ENCODE assay signal across 8 cellular contexts in the genomic region with DNA sequence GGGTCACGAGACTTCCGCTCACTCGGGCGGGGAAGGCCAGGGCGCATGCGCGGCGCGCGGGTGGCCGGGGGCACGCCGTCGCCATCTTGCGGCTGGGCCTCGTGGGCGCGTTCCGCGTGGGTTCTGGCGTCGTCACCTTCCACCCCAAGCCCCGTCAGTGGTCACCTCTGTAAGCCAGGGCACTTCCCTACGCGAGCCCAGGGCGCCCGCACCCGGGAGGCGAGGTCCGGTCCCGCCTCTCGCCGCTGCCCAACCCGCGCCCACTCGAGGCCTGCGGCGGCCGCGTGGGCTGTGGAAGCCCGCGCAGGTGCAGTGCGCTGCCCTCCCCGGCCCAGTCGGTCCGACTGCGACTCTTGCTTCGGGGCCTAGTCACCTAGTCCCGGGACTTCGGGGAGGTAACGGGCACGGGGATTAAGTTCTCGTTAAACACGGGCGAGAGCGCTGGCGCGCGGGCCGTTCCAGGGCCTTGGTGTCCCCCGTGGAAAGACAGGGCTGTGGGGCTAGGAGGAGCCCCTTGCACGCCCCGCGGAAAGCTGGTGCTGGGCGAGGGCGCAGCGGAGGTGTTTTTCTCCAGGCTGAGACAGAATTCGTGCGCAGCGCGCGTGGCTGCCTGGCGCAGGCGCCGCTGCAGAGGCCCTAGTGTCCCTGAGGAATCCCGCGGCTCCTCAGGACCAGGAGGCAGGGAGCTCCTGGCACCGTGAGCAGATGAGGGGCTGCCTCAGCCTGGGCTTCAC. TPM values are rescaled to one million over a fixed set of nuclear protein-coding genes. Genes with fewer than 3 reads are reported as not detected.
DNase-seq lines count a peak whose midpoint lies in the region; ATAC-seq, FAIRE-seq and TF ChIP-seq lines count a peak whose summit lies in the region.

No MANE protein-coding gene starts in this region.

- H3K27ac Mint-ChIP-seq in activated CD4-positive, alpha-beta T cell treated with anti-CD3 and anti-CD28 coated beads, Interleukin-2, amount 10 ng/mL, durations not matched to agents 7 days and 5 days = peak overlapping the region; percentile 97

- H3K36me3 ChIP-seq in HepG2 (replicated peaks in 1 of 2; ENCODE audit: control insufficient read depth in 1 of 2, insufficient read depth in 2 of 2, low read length in 2 of 2) = peaks cover 11 to 18% of the 10 kb centered on the region in 2 experiments

- in situ Hi-C loops in HepG2 (cut with HindIII; ENCODE audit: extremely low pct_ligation_motif_present, low pct_unique_long_range_greater_than_20kb) = no loop called here

- intact Hi-C loops in HepG2 (cut with micrococcal nuclease; ENCODE audit: unreplicated experiment) = loop anchor here (2.0 to 5.0 kb wide), 2 partner anchors 21 to 41 kb away; a partner anchor contains a TSS

- H3K4me1 Mint-ChIP-seq in activated CD4-positive, alpha-beta T cell treated with anti-CD3 and anti-CD28 coated beads, Interleukin-2, amount 10 ng/mL, durations not matched to agents 7 days and 5 days = peaks cover 43% of the 10 kb centered on the region

- no peaks in the 10 kb centered on the region for H3K9me3 ChIP-seq in HepG2 (ENCODE audit: low read length)

- no peak; a peak in 1 of 4 replicates for TF ChIP-seq EP300 in HepG2 (IDR thresholded peaks at IDR 0.05; ENCODE audit: low read depth in 2 of 2, low read length in 2 of 2)
- peak; percentile 78 for TF ChIP-seq EP300 in HepG2 (CRISPR knock-in tag; IDR thresholded peaks at IDR 0.05; ENCODE audit: borderline replicate concordance)

- TF ChIP-seq RAD21 in HepG2 (CRISPR knock-in tag; IDR thresholded peaks at IDR 0.05) = peak; percentile 81

- peaks cover 29% of the 10 kb centered on the region; the same call in 1 of the 2 replicates for H4K20me1 ChIP-seq in HepG2 (ENCODE audit: insufficient read depth, low read length)

- peak; percentile 48 for ATAC-seq in HG03039 (IDR thresholded peaks at IDR 0.05; ENCODE audit: unreplicated experiment)
- no peak; the same call in 2 of the 3 replicates for ATAC-seq in HepG2

- 10% methylated on average over 2 of the region's 78 CpGs for WGBS in HepG2 (ENCODE audit: low lambda C conversion rate)

- peak; percentile 74 for TF ChIP-seq CTCF in HepG2 (CRISPR knock-in tag; IDR thresholded peaks at IDR 0.05)

- H3K27me3 Mint-ChIP-seq in activated CD4-positive, alpha-beta T cell treated with anti-CD3 and anti-CD28 coated beads, Interleukin-2, amount 10 ng/mL, durations not matched to agents 7 days and 5 days = no peaks in the 10 kb centered on the region

- H3K4me3 Mint-ChIP-seq in activated CD4-positive, alpha-beta T cell treated with anti-CD3 and anti-CD28 coated beads, Interleukin-2, amount 10 ng/mL, durations not matched to agents 7 days and 5 days = peak overlapping the region; percentile 86

- peak in 1 of 2 experiments; percentile 58; a peak in 2 of 4 replicates for TF ChIP-seq POLR2A in HepG2 (IDR thresholded peaks at IDR 0.05; ENCODE audit: insufficient read depth in 1 of 2, low read depth in 2 of 2, low read length in 2 of 2)

- no peaks in the 10 kb centered on the region for H3K9me3 Mint-ChIP-seq in activated CD4-positive, alpha-beta T cell treated with anti-CD3 and anti-CD28 coated beads, Interleukin-2, amount 10 ng/mL, durations not matched to agents 7 days and 5 days

- peaks cover 53% of the 10 kb centered on the region for H3K4me1 ChIP-seq in HepG2 (ENCODE audit: insufficient read depth, low read length)

- peak overlapping the region; percentile 98 for H3K27ac ChIP-seq in HepG2 (ENCODE audit: extremely low read length, insufficient read depth, low read length)

- no peak for FAIRE-seq in HepG2 (lab: Jason Lieb, UNC)

- CTCF ChIA-PET in activated CD4-positive, alpha-beta T cell treated with anti-CD3 and anti-CD28 coated beads, Interleukin-2, amount 10 ng/mL, durations not matched to agents 7 days and 5 days (lab: Charles Lee) = interaction anchor here (0.5 to 2.7 kb wide), 3 partner anchors 10 to 203 kb away, joined by 3 to 11 read pairs (median 6); a partner anchor contains a TSS
- CTCF ChIA-PET in HepG2 (lab: Yijun Ruan, JAX; ENCODE audit: low intra/inter-chr PET ratio, low total read pairs) = no interaction called here

- DNase-seq in DMS79 treated with DMSO at 0.1 percent for 48 hours (lab: John Stamatoyannopoulos, UW) = peak; percentile 38
- no peak for DNase-seq in DMS79 (lab: John Stamatoyannopoulos, UW)
- peak; percentile 92 for DNase-seq in NCI-H345 treated with DMSO at 0.1 percent for 48 hours (lab: John Stamatoyannopoulos, UW; ENCODE audit: unreplicated experiment)
- DNase-seq in activated CD4-positive, alpha-beta T cell treated with anti-CD3 and anti-CD28 coated beads, Interleukin-2, amount 10 ng/mL, durations not matched to agents 7 days and 5 days = peak; percentile 95
- DNase-seq in dedifferentiated amniotic fluid mesenchymal stem cell (ENCODE audit: extremely low spot score) = peak; percentile 81
- peak; percentile 86 for DNase-seq in HepG2 (ENCODE audit: low spot score)
- DNase-seq in stimulated activated CD4-positive, alpha-beta T cell treated with anti-CD3 and anti-CD28 coated beads, Interleukin-4, amount 100 ng/mL, for 1 hour = peak; percentile 96

- H3K4me2 ChIP-seq in HepG2 (ENCODE audit: low read depth, low read length) = peak overlapping the region; percentile 94

- peaks cover 24% of the 10 kb centered on the region for H3K79me2 ChIP-seq in HepG2 (ENCODE audit: insufficient read depth, low read length)

- POLR2A ChIA-PET in activated CD4-positive, alpha-beta T cell treated with anti-CD3 and anti-CD28 coated beads, Interleukin-2, amount 10 ng/mL, durations not matched to agents 7 days and 5 days (lab: Charles Lee) = no interaction called here
- POLR2A ChIA-PET in HepG2 (lab: Yijun Ruan, JAX) = interaction anchor here (0.9 to 4.3 kb wide), 14 partner anchors 9 to 231 kb away, joined by 3 to 26 read pairs (median 8); a partner anchor contains a TSS

- no peaks in the 10 kb centered on the region for H3K27me3 ChIP-seq in HepG2 (ENCODE audit: control insufficient read depth in 1 of 2, insufficient read depth in 2 of 2, low read length in 2 of 2)

- no peak overlapping the region for H2AFZ ChIP-seq in HepG2 (ENCODE audit: low read length)

- BruUV-seq in HepG2 (replicated peaks; lab: Mats Ljungman, UMichigan) = TSS peak; percentile 85

- peak overlapping the region; percentile 65 to 92 (median 90) for H3K4me3 ChIP-seq in HepG2 (replicated peaks in 1 of 3; ENCODE audit: insufficient read depth in 1 of 3, low read depth in 2 of 3, low read length in 3 of 3)

- H3K36me3 Mint-ChIP-seq in activated CD4-positive, alpha-beta T cell treated with anti-CD3 and anti-CD28 coated beads, Interleukin-2, amount 10 ng/mL, durations not matched to agents 7 days and 5 days (ENCODE audit: low read depth) = peaks cover 25% of the 10 kb centered on the region

- peak overlapping the region; percentile 100 for H3K9ac ChIP-seq in HepG2 (ENCODE audit: insufficient read depth, low read depth, low read length)

RNA-seq across cellular contexts. Expression of a gene that starts 0.4 kb away (rescaled TPM):
- 100 to 1,000 TPM; 654 to 714 TPM for total RNA-seq in activated CD4-positive, alpha-beta T cell treated with anti-CD3 and anti-CD28 coated beads, Interleukin-2, amount 10 ng/mL, durations not matched to agents 7 days and 5 days
- 64.0 and 120 TPM in 2 replicates for total RNA-seq in HepG2 (2016; rRNA removed; fragmentation: Illumina TruSeq; extraction: Trizol)
- total RNA-seq in HepG2 (2016; cell fraction: cytosol; rRNA removed; fragmentation: Illumina TruSeq; extraction: Trizol; ENCODE audit: low read depth) = 25.7 and 26.7 TPM in 2 replicates
- 73.7 and 111 TPM in 2 replicates for total RNA-seq in HepG2 (2016; cell fraction: insoluble cytoplasmic fraction; rRNA removed; fragmentation: Illumina TruSeq; extraction: Trizol)
- total RNA-seq in HepG2 (2016; cell fraction: membrane; rRNA removed; fragmentation: Illumina TruSeq; extraction: Trizol) = 68.1 and 73.5 TPM in 2 replicates
- 66.3 and 84.1 TPM in 2 replicates for total RNA-seq in HepG2 (2016; cell fraction: nucleus; rRNA removed; fragmentation: Illumina TruSeq; extraction: Trizol)
- polyA plus RNA-seq in HepG2 (2011; rRNA removed) = 40.0 and 52.1 TPM in 2 replicates
- 61.3 and 96.2 TPM in 2 replicates for polyA plus RNA-seq in HepG2 (2011; cell fraction: cytosol; rRNA removed)
- polyA plus RNA-seq in HepG2 (2011; cell fraction: nucleus; rRNA removed) = 174 and 191 TPM in 2 replicates
- polyA plus RNA-seq in HepG2 (2012) = 159 and 169 TPM in 2 replicates
- 89.7 and 102 TPM in 2 replicates for polyA plus RNA-seq in HepG2 (2016; cell fraction: cytosol; fragmentation: Illumina TruSeq; extraction: Trizol; ENCODE audit: low read depth)
- polyA plus RNA-seq in HepG2 (2016; cell fraction: insoluble cytoplasmic fraction; fragmentation: Illumina TruSeq; extraction: Trizol; ENCODE audit: low read depth) = 221 and 287 TPM in 2 replicates
- polyA plus RNA-seq in HepG2 (2016; cell fraction: membrane; fragmentation: Illumina TruSeq; extraction: Trizol; ENCODE audit: low read depth) = 171 and 188 TPM in 2 replicates
- 248 and 249 TPM in 2 replicates for polyA plus RNA-seq in HepG2 (2016; cell fraction: nucleus; fragmentation: Illumina TruSeq; extraction: Trizol; ENCODE audit: insufficient read depth, low read depth)
- polyA minus RNA-seq in HepG2 (2011; rRNA and poly(A)+ RNA removed; ENCODE audit: low replicate concordance) = 35.7 and 46.7 TPM in 2 replicates
- polyA minus RNA-seq in HepG2 (2011; cell fraction: cytosol; rRNA and poly(A)+ RNA removed) = 54.0 and 54.8 TPM in 2 replicates
- 52.7 and 57.6 TPM in 2 replicates for polyA minus RNA-seq in HepG2 (2011; cell fraction: nucleus; rRNA and poly(A)+ RNA removed)

RNA-seq across cellular contexts. Expression of a gene that starts 11.2 kb away (rescaled TPM):
- total RNA-seq in activated CD4-positive, alpha-beta T cell treated with anti-CD3 and anti-CD28 coated beads, Interleukin-2, amount 10 ng/mL, durations not matched to agents 7 days and 5 days = 100 to 1,000 TPM; 420 to 499 TPM
- total RNA-seq in HepG2 (2016; rRNA removed; fragmentation: Illumina TruSeq; extraction: Trizol) = 337 and 782 TPM in 2 replicates
- 162 and 167 TPM in 2 replicates for total RNA-seq in HepG2 (2016; cell fraction: cytosol; rRNA removed; fragmentation: Illumina TruSeq; extraction: Trizol; ENCODE audit: low read depth)
- 282 and 813 TPM in 2 replicates for total RNA-seq in HepG2 (2016; cell fraction: insoluble cytoplasmic fraction; rRNA removed; fragmentation: Illumina TruSeq; extraction: Trizol)
- total RNA-seq in HepG2 (2016; cell fraction: membrane; rRNA removed; fragmentation: Illumina TruSeq; extraction: Trizol) = 299 and 300 TPM in 2 replicates
- 801 and 884 TPM in 2 replicates for total RNA-seq in HepG2 (2016; cell fraction: nucleus; rRNA removed; fragmentation: Illumina TruSeq; extraction: Trizol)
- 181 and 185 TPM in 2 replicates for polyA plus RNA-seq in HepG2 (2011; rRNA removed)
- polyA plus RNA-seq in HepG2 (2011; cell fraction: cytosol; rRNA removed) = 150 and 176 TPM in 2 replicates
- polyA plus RNA-seq in HepG2 (2011; cell fraction: nucleus; rRNA removed) = 517 and 557 TPM in 2 replicates
- 1,462 and 1,524 TPM in 2 replicates for polyA plus RNA-seq in HepG2 (2012)
- 236 TPM in 2 replicates for polyA plus RNA-seq in HepG2 (2016; cell fraction: cytosol; fragmentation: Illumina TruSeq; extraction: Trizol; ENCODE audit: low read depth)
- polyA plus RNA-seq in HepG2 (2016; cell fraction: insoluble cytoplasmic fraction; fragmentation: Illumina TruSeq; extraction: Trizol; ENCODE audit: low read depth) = 494 and 566 TPM in 2 replicates
- polyA plus RNA-seq in HepG2 (2016; cell fraction: membrane; fragmentation: Illumina TruSeq; extraction: Trizol; ENCODE audit: low read depth) = 378 and 399 TPM in 2 replicates
- polyA plus RNA-seq in HepG2 (2016; cell fraction: nucleus; fragmentation: Illumina TruSeq; extraction: Trizol; ENCODE audit: insufficient read depth, low read depth) = 2,290 and 2,428 TPM in 2 replicates
- 90.8 and 213 TPM in 2 replicates for polyA minus RNA-seq in HepG2 (2011; rRNA and poly(A)+ RNA removed; ENCODE audit: low replicate concordance)
- polyA minus RNA-seq in HepG2 (2011; cell fraction: cytosol; rRNA and poly(A)+ RNA removed) = 303 and 378 TPM in 2 replicates
- 250 and 278 TPM in 2 replicates for polyA minus RNA-seq in HepG2 (2011; cell fraction: nucleus; rRNA and poly(A)+ RNA removed)

RNA-seq across cellular contexts. Expression of a gene that starts 19.8 kb away (rescaled TPM):
- total RNA-seq in activated CD4-positive, alpha-beta T cell treated with anti-CD3 and anti-CD28 coated beads, Interleukin-2, amount 10 ng/mL, durations not matched to agents 7 days and 5 days = 100 to 1,000 TPM; 197 to 221 TPM
- total RNA-seq in HepG2 (2016; rRNA removed; fragmentation: Illumina TruSeq; extraction: Trizol) = 264 and 269 TPM in 2 replicates
- total RNA-seq in HepG2 (2016; cell fraction: cytosol; rRNA removed; fragmentation: Illumina TruSeq; extraction: Trizol; ENCODE audit: low read depth) = 86.2 and 89.3 TPM in 2 replicates
- total RNA-seq in HepG2 (2016; cell fraction: insoluble cytoplasmic fraction; rRNA removed; fragmentation: Illumina TruSeq; extraction: Trizol) = 272 and 275 TPM in 2 replicates
- 108 and 110 TPM in 2 replicates for total RNA-seq in HepG2 (2016; cell fraction: membrane; rRNA removed; fragmentation: Illumina TruSeq; extraction: Trizol)
- total RNA-seq in HepG2 (2016; cell fraction: nucleus; rRNA removed; fragmentation: Illumina TruSeq; extraction: Trizol) = 101 and 105 TPM in 2 replicates
- polyA plus RNA-seq in HepG2 (2011; rRNA removed) = 58.4 and 59.8 TPM in 2 replicates
- polyA plus RNA-seq in HepG2 (2011; cell fraction: cytosol; rRNA removed) = 45.3 and 72.1 TPM in 2 replicates
- polyA plus RNA-seq in HepG2 (2011; cell fraction: nucleus; rRNA removed) = 54.3 and 67.4 TPM in 2 replicates
- polyA plus RNA-seq in HepG2 (2012) = 42.1 and 68.4 TPM in 2 replicates
- polyA plus RNA-seq in HepG2 (2016; cell fraction: cytosol; fragmentation: Illumina TruSeq; extraction: Trizol; ENCODE audit: low read depth) = 78.5 and 81.9 TPM in 2 replicates
- 267 TPM in 2 replicates for polyA plus RNA-seq in HepG2 (2016; cell fraction: insoluble cytoplasmic fraction; fragmentation: Illumina TruSeq; extraction: Trizol; ENCODE audit: low read depth)
- 83.5 and 93.6 TPM in 2 replicates for polyA plus RNA-seq in HepG2 (2016; cell fraction: membrane; fragmentation: Illumina TruSeq; extraction: Trizol; ENCODE audit: low read depth)
- polyA plus RNA-seq in HepG2 (2016; cell fraction: nucleus; fragmentation: Illumina TruSeq; extraction: Trizol; ENCODE audit: insufficient read depth, low read depth) = 158 and 162 TPM in 2 replicates
- polyA minus RNA-seq in HepG2 (2011; rRNA and poly(A)+ RNA removed; ENCODE audit: low replicate concordance) = 80.4 and 133 TPM in 2 replicates
- 40.2 and 48.3 TPM in 2 replicates for polyA minus RNA-seq in HepG2 (2011; cell fraction: cytosol; rRNA and poly(A)+ RNA removed)
- polyA minus RNA-seq in HepG2 (2011; cell fraction: nucleus; rRNA and poly(A)+ RNA removed) = 44.9 and 56.4 TPM in 2 replicates

RNA-seq across cellular contexts. Expression of a gene that starts 20.0 kb away (rescaled TPM):
- 10 to 100 TPM; 83.2 to 96.8 TPM for total RNA-seq in activated CD4-positive, alpha-beta T cell treated with anti-CD3 and anti-CD28 coated beads, Interleukin-2, amount 10 ng/mL, durations not matched to agents 7 days and 5 days
- 114 and 127 TPM in 2 replicates for total RNA-seq in HepG2 (2016; rRNA removed; fragmentation: Illumina TruSeq; extraction: Trizol)
- total RNA-seq in HepG2 (2016; cell fraction: cytosol; rRNA removed; fragmentation: Illumina TruSeq; extraction: Trizol; ENCODE audit: low read depth) = 131 and 197 TPM in 2 replicates
- 108 and 128 TPM in 2 replicates for total RNA-seq in HepG2 (2016; cell fraction: insoluble cytoplasmic fraction; rRNA removed; fragmentation: Illumina TruSeq; extraction: Trizol)
- total RNA-seq in HepG2 (2016; cell fraction: membrane; rRNA removed; fragmentation: Illumina TruSeq; extraction: Trizol) = 131 and 179 TPM in 2 replicates
- total RNA-seq in HepG2 (2016; cell fraction: nucleus; rRNA removed; fragmentation: Illumina TruSeq; extraction: Trizol) = 50.9 and 64.4 TPM in 2 replicates
- polyA plus RNA-seq in HepG2 (2011; rRNA removed) = 235 and 250 TPM in 2 replicates
- 444 and 596 TPM in 2 replicates for polyA plus RNA-seq in HepG2 (2011; cell fraction: cytosol; rRNA removed)
- polyA plus RNA-seq in HepG2 (2011; cell fraction: nucleus; rRNA removed) = 192 and 202 TPM in 2 replicates
- polyA plus RNA-seq in HepG2 (2012) = 95.6 and 161 TPM in 2 replicates
- polyA plus RNA-seq in HepG2 (2016; cell fraction: cytosol; fragmentation: Illumina TruSeq; extraction: Trizol; ENCODE audit: low read depth) = 209 and 306 TPM in 2 replicates
- 119 and 120 TPM in 2 replicates for polyA plus RNA-seq in HepG2 (2016; cell fraction: insoluble cytoplasmic fraction; fragmentation: Illumina TruSeq; extraction: Trizol; ENCODE audit: low read depth)
- polyA plus RNA-seq in HepG2 (2016; cell fraction: membrane; fragmentation: Illumina TruSeq; extraction: Trizol; ENCODE audit: low read depth) = 162 and 209 TPM in 2 replicates
- 107 and 109 TPM in 2 replicates for polyA plus RNA-seq in HepG2 (2016; cell fraction: nucleus; fragmentation: Illumina TruSeq; extraction: Trizol; ENCODE audit: insufficient read depth, low read depth)
- polyA minus RNA-seq in HepG2 (2011; rRNA and poly(A)+ RNA removed; ENCODE audit: low replicate concordance) = 68.6 and 147 TPM in 2 replicates
- 32.2 and 42.7 TPM in 2 replicates for polyA minus RNA-seq in HepG2 (2011; cell fraction: cytosol; rRNA and poly(A)+ RNA removed)
- 23.0 and 25.9 TPM in 2 replicates for polyA minus RNA-seq in HepG2 (2011; cell fraction: nucleus; rRNA and poly(A)+ RNA removed)

RNA-seq across cellular contexts. Expression of a gene that starts 30.5 kb away (rescaled TPM):
- total RNA-seq in activated CD4-positive, alpha-beta T cell treated with anti-CD3 and anti-CD28 coated beads, Interleukin-2, amount 10 ng/mL, durations not matched to agents 7 days and 5 days = under 1 TPM; 0.48 to 0.69 TPM
- 0.56 and 0.93 TPM in 2 replicates for total RNA-seq in HepG2 (2016; rRNA removed; fragmentation: Illumina TruSeq; extraction: Trizol)
- total RNA-seq in HepG2 (2016; cell fraction: cytosol; rRNA removed; fragmentation: Illumina TruSeq; extraction: Trizol; ENCODE audit: low read depth) = 0.97 and 1.1 TPM in 2 replicates
- total RNA-seq in HepG2 (2016; cell fraction: insoluble cytoplasmic fraction; rRNA removed; fragmentation: Illumina TruSeq; extraction: Trizol) = 0.34 and 0.69 TPM in 2 replicates
- total RNA-seq in HepG2 (2016; cell fraction: membrane; rRNA removed; fragmentation: Illumina TruSeq; extraction: Trizol) = 0.59 and 0.69 TPM in 2 replicates
- 0.31 and 0.44 TPM in 2 replicates for total RNA-seq in HepG2 (2016; cell fraction: nucleus; rRNA removed; fragmentation: Illumina TruSeq; extraction: Trizol)
- 0.11 and 0.22 TPM in 2 replicates for polyA plus RNA-seq in HepG2 (2011; rRNA removed)
- polyA plus RNA-seq in HepG2 (2011; cell fraction: cytosol; rRNA removed) = 0.59 and 0.70 TPM in 2 replicates
- polyA plus RNA-seq in HepG2 (2011; cell fraction: nucleus; rRNA removed) = 0.52 and 0.66 TPM in 2 replicates
- polyA plus RNA-seq in HepG2 (2012) = 1.6 TPM in 1 of 2 replicates, not detected in the other
- 1.2 and 1.7 TPM in 2 replicates for polyA plus RNA-seq in HepG2 (2016; cell fraction: cytosol; fragmentation: Illumina TruSeq; extraction: Trizol; ENCODE audit: low read depth)
- 0.17 and 0.43 TPM in 2 replicates for polyA plus RNA-seq in HepG2 (2016; cell fraction: insoluble cytoplasmic fraction; fragmentation: Illumina TruSeq; extraction: Trizol; ENCODE audit: low read depth)
- polyA plus RNA-seq in HepG2 (2016; cell fraction: membrane; fragmentation: Illumina TruSeq; extraction: Trizol; ENCODE audit: low read depth) = 0.80 and 0.88 TPM in 2 replicates
- polyA plus RNA-seq in HepG2 (2016; cell fraction: nucleus; fragmentation: Illumina TruSeq; extraction: Trizol; ENCODE audit: insufficient read depth, low read depth) = 1.3 TPM in 1 of 2 replicates, not detected in the other
- 0.80 and 1.6 TPM in 2 replicates for polyA minus RNA-seq in HepG2 (2011; rRNA and poly(A)+ RNA removed; ENCODE audit: low replicate concordance)
- 0.53 TPM in 1 of 2 replicates, not detected in the other for polyA minus RNA-seq in HepG2 (2011; cell fraction: cytosol; rRNA and poly(A)+ RNA removed)
- 0.26 and 0.75 TPM in 2 replicates for polyA minus RNA-seq in HepG2 (2011; cell fraction: nucleus; rRNA and poly(A)+ RNA removed)

Comparison
In these comparisons a context has a peak if more than half of its experiments do, and no peak if none do; other contexts are left out.
1. RNA of a gene that starts 0.4 kb away (total RNA-seq): 654 to 714 TPM in activated CD4-positive, alpha-beta T cell treated with anti-CD3 and anti-CD28 coated beads, Interleukin-2, amount 10 ng/mL, durations not matched to agents 7 days and 5 days; 25.7 to 120 TPM in HepG2; every median in the first group is over 4 times any median in the second.